Comparison of ENCODE assay signal across 8 cellular contexts in genomic region chr17:81517339-81518112, GRCh38. TPM values are rescaled to one million over a fixed set of nuclear protein-coding genes. Genes with fewer than 3 reads are reported as not detected.
DNase-seq lines count a peak whose midpoint lies in the region; ATAC-seq and TF ChIP-seq lines count a peak whose summit lies in the region.

No MANE protein-coding gene starts in this region.

- no peaks in the 10 kb centered on the region for H3K36me3 Mint-ChIP-seq in T-cell

- intact Hi-C loops in vagina (cut with DNase I) = no loop called here
- intact Hi-C loops in thyroid gland (cut with DNase I) = no loop called here

- POLR2A ChIA-PET in T-cell (lab: Charles Lee) = interaction anchor here (0.6 to 1.6 kb wide), 3 partner anchors 35 to 190 kb away, joined by 4 to 11 read pairs (median 5); partner anchors contain the start of gene FAAP100 (in 1 of the 2)

- H3K4me3 Mint-ChIP-seq in T-cell = peak overlapping the region; percentile 22 to 63 (median 51)

- CTCF ChIA-PET in T-cell (lab: Charles Lee) = interaction anchor here in 1 of 2 donors (0.8 kb wide), 1 partner anchor 10 kb away, joined by 3 read pairs; no protein-coding TSS in a partner anchor

- peak overlapping the region; percentile 62 to 82 for H3K27ac Mint-ChIP-seq in T-cell

- TF ChIP-seq POLR2A in GM15510 (IDR thresholded peaks at IDR 0.05; ENCODE audit: borderline replicate concordance, extremely low read depth, insufficient read length) (peak; percentile 75), vagina (IDR thresholded peaks at IDR 0.05) (no peak), thyroid gland (IDR thresholded peaks at IDR 0.05) (no peak)

- H3K27ac ChIP-seq in vagina (peak overlapping the region; percentile 51), thyroid gland (peak overlapping the region in 1 of 3 donors; percentile 90)

- H3K9me3 Mint-ChIP-seq in T-cell = no peaks in the 10 kb centered on the region

- H3K27me3 Mint-ChIP-seq in T-cell = peaks cover 0 to 2% of the 10 kb centered on the region in 2 donors

- TF ChIP-seq CTCF in vagina (IDR thresholded peaks at IDR 0.05) = no peak
- no peak for TF ChIP-seq CTCF in thyroid gland (IDR thresholded peaks at IDR 0.05)

- ATAC-seq in HG02759 (IDR thresholded peaks at IDR 0.05; ENCODE audit: unreplicated experiment) (peak; percentile 26), T-cell (replicated peaks in 1 of 4) (no peak)

- H3K4me3 ChIP-seq in iPS-15b (ENCODE audit: low read depth, low read length) = peak overlapping the region; percentile 22
- peak overlapping the region; percentile 66 to 93 for H3K4me3 ChIP-seq in vagina
- no peak overlapping the region for H3K4me3 ChIP-seq in thyroid gland (replicated peaks in 1 of 3)

- no peak overlapping the region for H3K9ac ChIP-seq in iPS-15b (ENCODE audit: low read depth, low read length)

- DNase-seq in T-cell (no peak), vagina (ENCODE audit: extremely low spot score in 2 of 2) (no peak), thyroid gland (no peak)
- no peak for DNase-seq in stimulated activated CD4-positive, alpha-beta T cell treated with anti-CD3 and anti-CD28 coated beads, Interleukin-4, amount 100 ng/mL, for 24 hours
- DNase-seq in NK-92 treated with Interleukin-12 subunit alpha and Interleukin-12 subunit beta, amount 100 ng/mL, for 24 hours (lab: John Stamatoyannopoulos, UW) = no peak

- 58 to 72% methylated on average over 15 to 24 of the region's 24 CpGs for WGBS in thyroid gland, 2 donors

- H3K27me3 ChIP-seq in iPS-15b (ENCODE audit: control insufficient read depth, insufficient read depth, low read length) (peaks cover 4% of the 10 kb centered on the region), vagina (no peaks in the 10 kb centered on the region), thyroid gland (no peaks in the 10 kb centered on the region)

- peaks cover 19 to 31% (median 28%) of the 10 kb centered on the region in 3 donors for H3K4me1 Mint-ChIP-seq in T-cell

- H3K36me3 ChIP-seq in iPS-15b (ENCODE audit: control insufficient read depth, insufficient read depth, low read length) (no peaks in the 10 kb centered on the region), vagina (no peaks in the 10 kb centered on the region), thyroid gland (peaks cover 0 to under 1% of the 10 kb centered on the region in 2 donors)

- H3K9me3 ChIP-seq in iPS-15b (ENCODE audit: control insufficient read depth, insufficient read depth, low read length) = no peaks in the 10 kb centered on the region
- no peaks in the 10 kb centered on the region for H3K9me3 ChIP-seq in vagina
- no peaks in the 10 kb centered on the region for H3K9me3 ChIP-seq in thyroid gland

- H3K4me1 ChIP-seq in iPS-15b (ENCODE audit: control insufficient read depth, insufficient read depth, low read length) (peaks cover 14% of the 10 kb centered on the region), vagina (peaks cover 50% of the 10 kb centered on the region), thyroid gland (peaks cover 47 to 71% of the 10 kb centered on the region in 2 donors)

RNA-seq across cellular contexts. Expression of gene ACTG1, which starts 4.9 kb away (rescaled TPM):
- total RNA-seq in T-cell = 1,000 to 10,000 TPM; 1,183 to 1,383 (median 1,262) TPM
- total RNA-seq in vagina = 2,441 TPM
- 1,000 to 10,000 TPM; 1,168 to 4,304 (median 2,945) TPM for total RNA-seq in thyroid gland

RNA-seq across cellular contexts. Expression of gene FSCN2, which starts 10.7 kb away (rescaled TPM):
- 1 to 10 TPM in 3 of 5 donors, under 1 TPM in 2; 0.91 to 4.2 (median 1.2) TPM for total RNA-seq in T-cell
- 6.6 TPM for total RNA-seq in vagina
- total RNA-seq in thyroid gland = 10 to 100 TPM in 3 of 4 donors, 1 to 10 TPM in 1; 9.7 to 20.7 (median 17.0) TPM

RNA-seq across cellular contexts. Expression of gene FAAP100, which starts 34.6 kb away (rescaled TPM):
- 10 to 100 TPM; 31.7 to 62.1 (median 59.0) TPM for total RNA-seq in T-cell
- total RNA-seq in vagina = 21.4 TPM
- 10 to 100 TPM; 24.1 to 35.2 (median 31.0) TPM for total RNA-seq in thyroid gland

Comparison
In these comparisons a context has a peak if more than half of its experiments do, and no peak if none do; other contexts are left out.
1. H3K4me3 ChIP-seq: peak in iPS-15b (single experiment) and vagina (2 of 2); none in thyroid gland (0 of 3).